8 cellular contexts compared by ENCODE assay signal in genomic region chr14:81453166-81453766, GRCh38. TPM values are rescaled to one million over a fixed set of nuclear protein-coding genes. Genes with fewer than 3 reads are reported as not detected.
DNase-seq lines count a peak whose midpoint lies in the region; ATAC-seq and TF ChIP-seq lines count a peak whose summit lies in the region.

No MANE protein-coding gene starts in this region.

- peak; percentile 85 to 94 (median 88) for TF ChIP-seq CTCF in right lobe of liver (IDR thresholded peaks at IDR 0.05)

- no peak overlapping the region for H3K27ac ChIP-seq in right lobe of liver

- no peaks in the 10 kb centered on the region for H3K9me3 ChIP-seq in right lobe of liver

- peaks cover 0 to 6% (median 0%) of the 10 kb centered on the region in 4 donors for H3K4me1 ChIP-seq in right lobe of liver

- 13% methylated on average over 8 of the region's 8 CpGs for WGBS in right lobe of liver (ENCODE audit: insufficient coverage, low coverage, low lambda C conversion rate, missing lambda C conversion rate)

- TF ChIP-seq POLR2A in right lobe of liver (IDR thresholded peaks at IDR 0.05): no peak

- H3K36me3 ChIP-seq in right lobe of liver: no peaks in the 10 kb centered on the region

- H3K4me3 ChIP-seq in right lobe of liver: no peak overlapping the region

- ATAC-seq in HG02610 (IDR thresholded peaks at IDR 0.05; ENCODE audit: unreplicated experiment): peak; percentile 47
- peak; percentile 87 to 92 (median 90) for ATAC-seq in right lobe of liver

- no peaks in the 10 kb centered on the region for H3K27me3 ChIP-seq in right lobe of liver

- DNase-seq in activated effector memory CD4-positive, alpha-beta T cell treated with anti-CD3 and anti-CD28 coated beads, Interleukin-2, amount 50 U/mL, for 16 hours: peak; percentile 79
- no peak for DNase-seq in activated effector memory CD4-positive, alpha-beta T cell treated with Interleukin-2 at 50 U/mL for 16 hours
- DNase-seq in NCI-H1105 (lab: John Stamatoyannopoulos, UW) (peak; percentile 44), UCSD-AML1 (lab: John Stamatoyannopoulos, UW; ENCODE audit: unreplicated experiment) (peak; percentile 36), cerebellum (ENCODE audit: low spot score) (peak; percentile 56), right lobe of liver (peak in 2 of 3 donors; percentile 39 to 60)
- peak; percentile 71 for DNase-seq in stimulated activated CD8-positive, alpha-beta memory T cell treated with anti-CD3 and anti-CD28 coated beads, Interleukin-4, amount 100 ng/mL, for 48 hours

- intact Hi-C loops in right lobe of liver (cut with DNase I): loop anchor here in 1 of 2 donors (5.0 kb wide), 1 partner anchor 181 kb away; no protein-coding TSS in a partner anchor

RNA-seq across cellular contexts. Expression of gene STON2, which starts 53.1 kb away (rescaled TPM):
- total RNA-seq in cerebellum: 29.9 TPM
- 10 to 100 TPM in 3 of 6 experiments, 1 to 10 TPM in 3; 4.9 to 23.7 (median 10.7) TPM for total RNA-seq in right lobe of liver
